10 cellular contexts compared by ENCODE assay signal in the genomic region with DNA sequence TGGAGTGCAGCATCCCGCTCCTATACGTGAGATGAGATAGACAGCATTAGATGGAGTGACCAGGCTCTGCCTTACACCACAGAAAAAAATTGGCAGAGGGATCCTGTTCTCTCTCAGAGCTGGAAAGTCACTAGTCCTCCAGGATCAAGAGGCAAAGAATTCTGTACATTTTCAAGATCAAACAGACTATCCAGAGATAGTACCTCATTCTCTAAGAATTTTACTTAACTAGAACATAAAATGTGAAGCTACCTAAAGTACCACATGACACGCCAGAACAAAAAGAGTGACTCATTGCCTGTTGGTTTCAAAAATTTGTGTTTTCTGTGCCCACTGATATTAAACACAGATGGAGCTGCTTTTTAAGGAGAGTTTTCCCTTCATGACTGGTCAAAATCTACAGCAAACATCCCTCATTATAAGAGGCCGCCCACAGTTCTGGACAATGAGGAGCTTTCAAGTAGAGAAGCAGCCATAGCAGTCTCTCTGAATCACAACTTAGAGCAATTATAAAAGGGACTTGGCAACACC. TPM values are rescaled to one million over a fixed set of nuclear protein-coding genes. Genes with fewer than 3 reads are reported as not detected.
DNase-seq lines count a peak whose midpoint lies in the region; ATAC-seq and TF ChIP-seq lines count a peak whose summit lies in the region.
"Had no signal": no experiment of that assay in that cellular context is flagged by ENCODE, and none has a peak within 500 bp of the region (broad histone marks: within the 10 kb centered on the region; RNA-seq: fewer than 3 reads in every experiment).

No MANE protein-coding gene starts in this region.

- H3K9me3 Mint-ChIP-seq in endothelial cell (ENCODE audit: unreplicated experiment), result no peaks in the 10 kb centered on the region

- DNase-seq in HCEC 1CT, result peak; percentile 91
- peak; percentile 92 for DNase-seq in astrocyte of the cerebellum (ENCODE audit: low read depth)
- peak; percentile 16 to 72 for DNase-seq in hippocampal formation (lab: John Stamatoyannopoulos, UW)
- peak in 9 of 49 donors; percentile 0 to 28 (median 7) for DNase-seq in substantia nigra (lab: John Stamatoyannopoulos, UW)
- DNase-seq in endothelial cell (ENCODE audit: low spot score), result no peak
- DNase-seq in DMS79 (lab: John Stamatoyannopoulos, UW), result no peak
- no peak for DNase-seq in GM13977 (ENCODE audit: low spot score)
- DNase-seq: colonic mucosa, mucosa of descending colon had no signal

- in situ Hi-C loops in astrocyte of the cerebellum (cut with HindIII; ENCODE audit: low sequenced_read_pairs), result no loop called here
- in situ Hi-C loops in GM13977 (cut with MboI; ENCODE audit: low pct_unique_long_range_greater_than_20kb, low sequenced_read_pairs, unreplicated experiment), result no loop called here

- no peak for ATAC-seq in HG03025 (IDR thresholded peaks at IDR 0.05; ENCODE audit: low FRiP score, unreplicated experiment)
- ATAC-seq: mucosa of descending colon had no signal

- H3K27ac ChIP-seq in substantia nigra (ENCODE audit: low read depth, low read length, poor library complexity, severe bottlenecking), result peak overlapping the region; percentile 43
- H3K27ac ChIP-seq: colonic mucosa had no signal

- no peak overlapping the region for H3K27ac Mint-ChIP-seq in endothelial cell (ENCODE audit: unreplicated experiment)

- no peaks in the 10 kb centered on the region for H3K27me3 Mint-ChIP-seq in endothelial cell (ENCODE audit: unreplicated experiment)

- no peak overlapping the region for H3K4me3 ChIP-seq in astrocyte of the cerebellum (ENCODE audit: low read depth, low read length)
- H3K4me3 ChIP-seq: colonic mucosa, mucosa of descending colon had no signal

- no peak overlapping the region for H3K4me3 Mint-ChIP-seq in endothelial cell (ENCODE audit: unreplicated experiment)

- TF ChIP-seq CTCF in astrocyte of the cerebellum (IDR thresholded peaks at IDR 0.05; ENCODE audit: low read depth, low read length, missing control alignments) (no peak), endothelial cell (IDR thresholded peaks at IDR 0.05; ENCODE audit: unreplicated experiment) (no peak), GM13977 (IDR thresholded peaks at IDR 0.05; ENCODE audit: extremely low read depth, insufficient read depth, missing control alignments) (no peak)

- peaks cover 7% of the 10 kb centered on the region for H3K4me1 Mint-ChIP-seq in endothelial cell (ENCODE audit: unreplicated experiment)

- H3K36me3 Mint-ChIP-seq in endothelial cell (ENCODE audit: low read depth, unreplicated experiment), result peaks cover 27% of the 10 kb centered on the region

RNA-seq across cellular contexts. Expression of a gene that starts 32.3 kb away (rescaled TPM):
- total RNA-seq in endothelial cell (ENCODE audit: unreplicated experiment), result not detected

RNA-seq across cellular contexts. Expression of a gene that starts 44.4 kb away (rescaled TPM):
- 0.41 TPM for total RNA-seq in endothelial cell (ENCODE audit: unreplicated experiment)

Comparison
In these comparisons a context has a peak if more than half of its experiments do, and no peak if none do; other contexts are left out.
1. DNase-seq: peak in HCEC 1CT (single experiment), astrocyte of the cerebellum (single experiment) and hippocampal formation (2 of 2); none in endothelial cell (single experiment), DMS79 (single experiment) and GM13977 (single experiment).